Comparison of ENCODE assay signal across 6 cellular contexts in the genomic region with DNA sequence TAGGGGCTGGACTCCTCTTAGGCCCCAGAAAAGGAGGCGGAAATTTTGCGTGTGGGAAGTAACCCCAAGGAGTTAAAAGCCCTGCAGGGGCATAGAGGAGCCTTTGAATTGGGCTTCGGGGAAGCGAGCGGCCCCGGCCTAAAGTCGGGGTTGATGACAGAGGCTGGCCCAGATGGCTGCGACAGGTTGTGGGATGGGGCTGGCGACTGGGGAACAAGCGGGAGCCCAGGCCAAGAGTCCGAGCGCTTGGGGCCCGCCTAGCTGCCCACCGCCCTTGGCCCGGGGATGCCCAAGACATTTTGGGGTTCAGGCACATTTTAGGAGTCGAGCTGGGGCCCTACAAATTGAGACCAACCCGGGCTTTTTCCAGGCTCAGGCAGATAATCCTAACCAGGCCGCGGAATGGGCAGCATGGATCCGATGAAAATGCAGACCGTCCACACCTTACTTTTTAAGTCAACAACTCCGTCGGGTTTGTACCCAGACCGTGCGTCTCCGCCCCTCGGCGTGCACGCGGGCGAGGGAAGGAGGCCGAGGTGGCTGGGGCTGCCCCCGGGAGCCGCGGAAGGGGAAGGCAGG. TPM values are rescaled to one million over a fixed set of nuclear protein-coding genes. Genes with fewer than 3 reads are reported as not detected.
A peak's percentile ranks its signal among the peaks of the same experiment; 100 is the strongest.
DNase-seq lines count a peak whose midpoint lies in the region; ATAC-seq and TF ChIP-seq lines count a peak whose summit lies in the region.

No MANE protein-coding gene starts in this region.

- peaks cover 12% of the 10 kb centered on the region for H3K36me3 ChIP-seq in mesodermal cell (ENCODE audit: control insufficient read depth, insufficient read depth, low read length)

- peaks cover 38% of the 10 kb centered on the region for H3K4me1 ChIP-seq in mesodermal cell (ENCODE audit: control insufficient read depth, insufficient read depth, low read length, poor library complexity, severe bottlenecking)

- no peak for ATAC-seq in HG03342 (IDR thresholded peaks at IDR 0.05; ENCODE audit: unreplicated experiment)

- TSS peak; percentile 43 for BruUV-seq in Calu3 (replicated peaks; lab: Mats Ljungman, UMichigan)

- H3K9me3 ChIP-seq in mesodermal cell (ENCODE audit: control insufficient read depth, low read length), result no peaks in the 10 kb centered on the region

- intact Hi-C loops in Calu3 (cut with micrococcal nuclease; ENCODE audit: unreplicated experiment), result loop anchor here (1.0 to 2.0 kb wide), 2 partner anchors 14 to 42 kb away; partner anchors contain the start of genes INO80B and TTC31

- peak overlapping the region; percentile 99 for H3K27ac ChIP-seq in mesodermal cell (ENCODE audit: low read depth, low read length, severe bottlenecking)

- no peak for TF ChIP-seq CTCF in Calu3 (IDR thresholded peaks at IDR 0.05; ENCODE audit: unreplicated experiment)

- CTCF ChIA-PET in Calu3 (lab: Charles Lee), result interaction anchor here (1.3 kb wide), 1 partner anchor 24 kb away, joined by 4 read pairs; the partner anchor contains the start of gene MOGS

- H3K9me3 Mint-ChIP-seq in Calu3 (ENCODE audit: low read depth, unreplicated experiment), result no peaks in the 10 kb centered on the region
- H3K9me3 Mint-ChIP-seq in activated naive CD8-positive, alpha-beta T cell (ENCODE audit: low read depth), result no peaks in the 10 kb centered on the region

- peak overlapping the region; percentile 100 for H3K27ac Mint-ChIP-seq in Calu3 (ENCODE audit: unreplicated experiment)
- no peak overlapping the region for H3K27ac Mint-ChIP-seq in activated naive CD8-positive, alpha-beta T cell

- H3K4me3 ChIP-seq in mesodermal cell (ENCODE audit: extremely low read depth, insufficient read depth, low read length, poor library complexity, severe bottlenecking), result peak overlapping the region; percentile 54

- peaks cover 12% of the 10 kb centered on the region for H3K27me3 Mint-ChIP-seq in Calu3 (ENCODE audit: unreplicated experiment)
- peaks cover 18% of the 10 kb centered on the region for H3K27me3 Mint-ChIP-seq in activated naive CD8-positive, alpha-beta T cell

- peaks cover 47% of the 10 kb centered on the region for H3K4me1 Mint-ChIP-seq in Calu3 (ENCODE audit: low read depth, unreplicated experiment)
- peaks cover 10% of the 10 kb centered on the region for H3K4me1 Mint-ChIP-seq in activated naive CD8-positive, alpha-beta T cell (ENCODE audit: low read depth)

- WGBS in mesodermal cell (ENCODE audit: insufficient coverage in 2 of 2), 2 experiments, result 2 to 3% methylated on average over 30 to 34 of the region's 35 CpGs

- H3K4me3 Mint-ChIP-seq in Calu3 (ENCODE audit: low read depth, unreplicated experiment), result peak overlapping the region; percentile 97
- peak overlapping the region; percentile 69 for H3K4me3 Mint-ChIP-seq in activated naive CD8-positive, alpha-beta T cell

- peaks cover 38% of the 10 kb centered on the region for H3K36me3 Mint-ChIP-seq in Calu3 (ENCODE audit: insufficient read depth, unreplicated experiment)
- no peaks in the 10 kb centered on the region for H3K36me3 Mint-ChIP-seq in activated naive CD8-positive, alpha-beta T cell

- DNase-seq in Calu3 (no peak), NOMO-1 (lab: John Stamatoyannopoulos, UW; ENCODE audit: unreplicated experiment in 2 of 2) (no peak), A172 (ENCODE audit: low spot score) (no peak)

RNA-seq across cellular contexts. Expression of gene RTKN, which starts 0.5 kb away (rescaled TPM):
- 97.6 and 103 TPM in 2 replicates for total RNA-seq in Calu3 (2022)
- 38.8 TPM for polyA plus RNA-seq in mesodermal cell (2013, experiment 1 of 2)
- polyA plus RNA-seq in mesodermal cell (2013, experiment 2 of 2), result 27.9 TPM
- total RNA-seq in A172 (2014; rRNA removed; shearing (Covaris generic)), result 23.1 and 33.3 TPM in 2 replicates

RNA-seq across cellular contexts. Expression of gene INO80B, which starts 13.7 kb away (rescaled TPM):
- 41.7 and 42.1 TPM in 2 replicates for total RNA-seq in Calu3 (2022)
- polyA plus RNA-seq in mesodermal cell (2013, experiment 1 of 2), result 17.7 TPM
- polyA plus RNA-seq in mesodermal cell (2013, experiment 2 of 2), result 11.7 TPM
- 5.9 and 7.9 TPM in 2 replicates for total RNA-seq in A172 (2014; rRNA removed; shearing (Covaris generic))

RNA-seq across cellular contexts. Expression of gene WBP1, which starts 17.0 kb away (rescaled TPM):
- total RNA-seq in Calu3 (2022), result 61.6 and 63.7 TPM in 2 replicates
- polyA plus RNA-seq in mesodermal cell (2013, experiment 1 of 2), result 85.4 TPM
- 71.8 TPM for polyA plus RNA-seq in mesodermal cell (2013, experiment 2 of 2)
- 49.0 and 52.3 TPM in 2 replicates for total RNA-seq in A172 (2014; rRNA removed; shearing (Covaris generic))

RNA-seq across cellular contexts. Expression of gene WDR54, which starts 19.7 kb away (rescaled TPM):
- 30.5 and 32.3 TPM in 2 replicates for total RNA-seq in Calu3 (2022)
- 40.7 TPM for polyA plus RNA-seq in mesodermal cell (2013, experiment 1 of 2)
- polyA plus RNA-seq in mesodermal cell (2013, experiment 2 of 2), result 41.3 TPM
- total RNA-seq in A172 (2014; rRNA removed; shearing (Covaris generic)), result 72.9 and 84.5 TPM in 2 replicates

RNA-seq across cellular contexts. Expression of gene C2orf81, which starts 19.8 kb away (rescaled TPM):
- total RNA-seq in Calu3 (2022), result 4.0 and 5.7 TPM in 2 replicates
- polyA plus RNA-seq in mesodermal cell (2013, experiment 1 of 2), result 2.4 TPM
- 1.6 TPM for polyA plus RNA-seq in mesodermal cell (2013, experiment 2 of 2)
- 2.3 and 3.5 TPM in 2 replicates for total RNA-seq in A172 (2014; rRNA removed; shearing (Covaris generic))
